Comparison of ENCODE assay signal across 1 cellular context in genomic region chr11:58774164-58774593, GRCh38.
TF ChIP-seq lines count a peak whose summit lies in the region.

No MANE protein-coding gene starts in this region.

TF ChIP-seq in K562, 482 proteins besides CTCF, POLR2A, EP300 and RAD21 (continued from another document):
- TF ChIP-seq ZFP91 (CRISPR knock-in tag; IDR thresholded peaks at IDR 0.05) = no peak
- TF ChIP-seq ZBTB9 (CRISPR knock-in tag; IDR thresholded peaks at IDR 0.05) = no peak; the same call in 1 of the 2 replicates
- TF ChIP-seq HMG20A (CRISPR knock-in tag; conservative IDR thresholded peaks at IDR 0.05) = no peak
- TF ChIP-seq ZNF253 (CRISPR knock-in tag; conservative IDR thresholded peaks at IDR 0.05) = no peak
- no peak for TF ChIP-seq NEUROD1 (IDR thresholded peaks at IDR 0.05; ENCODE audit: borderline replicate concordance, low read depth, low read length, partially characterized antibody)
- TF ChIP-seq ZNF445 (CRISPR knock-in tag; IDR thresholded peaks at IDR 0.05; ENCODE audit: low read depth) = no peak
- peak; percentile 90 for TF ChIP-seq NFE2 (IDR thresholded peaks at IDR 0.05; ENCODE audit: low read depth)
- peak; percentile 32; the same call in 1 of the 2 replicates for TF ChIP-seq TEAD2 (tag; IDR thresholded peaks at IDR 0.05)
- TF ChIP-seq ZSCAN32 (CRISPR knock-in tag; IDR thresholded peaks at IDR 0.05) = no peak
